Comparison of ENCODE assay signal across 34 cellular contexts in genomic region chr3:159802864-159803263, GRCh38. TPM values are rescaled to one million over a fixed set of nuclear protein-coding genes. Genes with fewer than 3 reads are reported as not detected.
"Had no signal": no experiment of that assay in that cellular context is flagged by ENCODE, and none has a peak within 500 bp of the region (broad histone marks: within the 10 kb centered on the region; RNA-seq: fewer than 3 reads in every experiment).

No MANE protein-coding gene starts in this region.

- H3K4me1 ChIP-seq: adrenal gland had no signal

- H3K4me3 Mint-ChIP-seq: activated CD4-positive, alpha-beta T cell treated with anti-CD3 and anti-CD28 coated beads, Interleukin-2, amount 10 ng/mL, durations not matched to agents 24 days and 14 days; activated CD8-positive, alpha-beta T cell treated with anti-CD3 and anti-CD28 coated beads, Interleukin-2, amount 10 ng/mL, durations not matched to agents 7 days and 5 days; activated naive CD4-positive, alpha-beta T cell treated with anti-CD3 and anti-CD28 coated beads for 36 hours; activated T-cell treated with anti-CD3 and anti-CD28 coated beads, Interleukin-2, amount 50 U/mL, for 24 hours; activated T-helper 1 cell treated with anti-CD3 and anti-CD28 coated beads, Interleukin-12 subunit alpha, Interleukin-12 subunit beta, Interleukin-2, Interleukin-4 antibody, amounts not matched to agents 30 ng/mL and 10 ng/mL and 1 ng/mL, durations not matched to agents 14 hours and 24 hours and 36 hours; brain had no signal

- FAIRE-seq: bronchial epithelial cell, RCC 7860 had no signal

- H3K4me2 ChIP-seq: KMS-11, PC-9 had no signal

- H3K27me3 ChIP-seq: adrenal gland had no signal

- H3K4me1 Mint-ChIP-seq: activated CD4-positive, alpha-beta T cell treated with anti-CD3 and anti-CD28 coated beads, Interleukin-2, amount 10 ng/mL, durations not matched to agents 24 days and 14 days had no signal

- H2AFZ ChIP-seq: PC-9 had no signal

- H3K27ac ChIP-seq: adrenal gland, KMS-11, PC-9, RWPE1, WERI-Rb-1 had no signal

- H3K36me3 ChIP-seq: adrenal gland, WERI-Rb-1 had no signal

- ATAC-seq: activated CD8-positive, alpha-beta T cell treated with anti-CD3 and anti-CD28 coated beads, Interleukin-2, amount 10 ng/mL, durations not matched to agents 7 days and 5 days; activated naive CD4-positive, alpha-beta T cell treated with anti-CD3 and anti-CD28 coated beads, Interleukin-2, amount 50 U/mL, for 72 hours; Right ventricle myocardium inferior; SK-N-SH treated with all-trans-retinoic acid at 6 μM for 48 hours had no signal

- H3K9ac ChIP-seq: KMS-11 had no signal

- H3K4me3 ChIP-seq: adrenal gland, PC-9 had no signal

- DNase-seq: activated CD4-positive, alpha-beta T cell treated with anti-CD3 and anti-CD28 coated beads, Interleukin-2, amount 10 ng/mL, durations not matched to agents 24 days and 14 days; activated CD4-positive, alpha-beta T cell treated with anti-CD3 and anti-CD28 coated beads, Interleukin-2, amount 50 U/mL, for 4 hours; activated CD4-positive, CD25-positive, alpha-beta regulatory T cell; activated CD8-positive, alpha-beta T cell treated with anti-CD3 and anti-CD28 coated beads, Interleukin-2, amount 10 ng/mL, durations not matched to agents 7 days and 5 days; activated gamma-delta T cell treated with Interleukin-2 at 50 U/mL for 16 hours; activated naive CD4-positive, alpha-beta T cell treated with anti-CD3 and anti-CD28 coated beads for 36 hours; activated T-cell treated with anti-CD3 and anti-CD28 coated beads, Interleukin-2, amount 50 U/mL, for 24 hours; adrenal gland; MM.1S; MV-4-11; NCI-H1092; NCI-H1436 treated with DMSO at 0.1 percent for 48 hours; NCI-H1694 treated with DMSO at 0.1 percent for 48 hours; NCI-H2029; NCI-H510A; NCI-H526; NCI-H748 treated with DMSO at 0.1 percent for 48 hours; NK-92 treated with Interleukin-12 subunit alpha and Interleukin-12 subunit beta, amount 100 ng/mL, for 24 hours; PC-9; SIG-M5; SW 1271; T-helper 1 cell; T-helper 2 cell; T-helper 9 cell; WERI-Rb-1 had no signal

- H3K27me3 Mint-ChIP-seq: brain had no signal

- H3K9me3 Mint-ChIP-seq: activated CD4-positive, alpha-beta T cell treated with anti-CD3 and anti-CD28 coated beads, Interleukin-2, amount 10 ng/mL, durations not matched to agents 24 days and 14 days; activated naive CD4-positive, alpha-beta T cell treated with anti-CD3 and anti-CD28 coated beads for 36 hours; activated naive CD4-positive, alpha-beta T cell treated with anti-CD3 and anti-CD28 coated beads, Interleukin-2, amount 50 U/mL, for 72 hours; activated T-cell treated with anti-CD3 and anti-CD28 coated beads, Interleukin-2, amount 50 U/mL, for 24 hours; activated T-helper 1 cell treated with anti-CD3 and anti-CD28 coated beads, Interleukin-12 subunit alpha, Interleukin-12 subunit beta, Interleukin-2, Interleukin-4 antibody, amounts not matched to agents 30 ng/mL and 10 ng/mL and 1 ng/mL, durations not matched to agents 14 hours and 24 hours and 36 hours; brain had no signal

- H3K9me3 ChIP-seq: adrenal gland had no signal

- H3K36me3 Mint-ChIP-seq: activated naive CD4-positive, alpha-beta T cell treated with anti-CD3 and anti-CD28 coated beads, Interleukin-2, amount 50 U/mL, for 72 hours; brain had no signal

- H3K27ac Mint-ChIP-seq: activated CD4-positive, alpha-beta T cell treated with anti-CD3 and anti-CD28 coated beads, Interleukin-2, amount 10 ng/mL, durations not matched to agents 24 days and 14 days; activated CD8-positive, alpha-beta T cell treated with anti-CD3 and anti-CD28 coated beads, Interleukin-2, amount 10 ng/mL, durations not matched to agents 7 days and 5 days; activated naive CD4-positive, alpha-beta T cell treated with anti-CD3 and anti-CD28 coated beads for 36 hours; activated naive CD4-positive, alpha-beta T cell treated with anti-CD3 and anti-CD28 coated beads, Interleukin-2, amount 50 U/mL, for 72 hours; activated T-cell treated with anti-CD3 and anti-CD28 coated beads, Interleukin-2, amount 50 U/mL, for 24 hours; activated T-helper 1 cell treated with anti-CD3 and anti-CD28 coated beads, Interleukin-12 subunit alpha, Interleukin-12 subunit beta, Interleukin-2, Interleukin-4 antibody, amounts not matched to agents 30 ng/mL and 10 ng/mL and 1 ng/mL, durations not matched to agents 14 hours and 24 hours and 36 hours; brain had no signal

RNA-seq across cellular contexts. Expression of gene SCHIP1, which starts 36.8 kb away (rescaled TPM):
- total RNA-seq: activated CD4-positive, alpha-beta T cell treated with anti-CD3 and anti-CD28 coated beads, Interleukin-2, amount 10 ng/mL, durations not matched to agents 24 days and 14 days; activated CD8-positive, alpha-beta T cell treated with anti-CD3 and anti-CD28 coated beads, Interleukin-2, amount 10 ng/mL, durations not matched to agents 7 days and 5 days; activated naive CD4-positive, alpha-beta T cell treated with anti-CD3 and anti-CD28 coated beads for 36 hours; activated naive CD4-positive, alpha-beta T cell treated with anti-CD3 and anti-CD28 coated beads, Interleukin-2, amount 50 U/mL, for 72 hours; activated T-helper 1 cell treated with anti-CD3 and anti-CD28 coated beads, Interleukin-12 subunit alpha, Interleukin-12 subunit beta, Interleukin-2, Interleukin-4 antibody, amounts not matched to agents 30 ng/mL and 10 ng/mL and 1 ng/mL, durations not matched to agents 14 hours and 24 hours and 36 hours had no signal
